8 cellular contexts compared by ENCODE assay signal in the genomic region with DNA sequence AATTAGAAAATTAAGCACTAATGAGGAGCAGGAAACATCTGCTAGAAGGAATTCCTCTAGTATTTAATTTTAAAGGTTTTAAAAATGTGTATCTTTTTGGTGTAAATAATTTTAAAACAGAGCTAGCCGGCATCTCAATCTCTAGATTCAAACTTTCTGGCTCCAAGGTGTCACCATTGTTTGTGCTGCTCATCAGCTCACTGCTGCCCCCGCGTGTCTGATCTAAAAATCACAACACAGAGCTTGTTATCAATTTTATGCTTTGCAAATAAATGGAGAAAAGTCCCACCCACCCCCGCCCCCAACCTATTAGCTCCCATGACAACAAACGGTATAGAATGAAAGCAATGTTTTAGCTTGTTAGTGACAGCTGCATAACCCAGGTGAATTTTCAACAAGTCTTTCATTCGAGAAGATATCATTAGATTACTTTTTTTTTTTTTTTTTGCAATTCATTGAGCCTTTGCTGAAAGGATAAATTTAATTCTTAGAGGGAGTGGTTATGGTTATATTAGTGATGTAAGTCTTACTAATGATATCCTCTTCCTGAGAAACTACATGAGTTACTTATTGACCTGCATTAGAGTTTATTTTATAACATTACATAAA. TPM values are rescaled to one million over a fixed set of nuclear protein-coding genes. Genes with fewer than 3 reads are reported as not detected.
DNase-seq lines count a peak whose midpoint lies in the region; ATAC-seq and TF ChIP-seq lines count a peak whose summit lies in the region.

No MANE protein-coding gene starts in this region.

- H3K4me3 ChIP-seq in GM08714 (ENCODE audit: low read length) (peak overlapping the region; percentile 71), OCI-LY3 (ENCODE audit: low read length) (peak overlapping the region; percentile 88), esophagus squamous epithelium (peak overlapping the region; percentile 39 to 74 (median 51))
- H3K4me3 ChIP-seq in Jurkat, Clone E6-1 (ENCODE audit: low read length) = peak overlapping the region; percentile 55

- H4K20me1 ChIP-seq in OCI-LY3 (ENCODE audit: insufficient read depth, low read length) = no peaks in the 10 kb centered on the region

- no peak for ATAC-seq in GM18517 (IDR thresholded peaks at IDR 0.05; ENCODE audit: unreplicated experiment)

- peak overlapping the region; percentile 81 for H2AFZ ChIP-seq in OCI-LY3 (ENCODE audit: low read depth, low read length)

- peak; percentile 90 for DNase-seq in Jurkat, Clone E6-1 (ENCODE audit: low read depth, low spot score)
- peak; percentile 90 for DNase-seq in activated T-cell treated with anti-CD3 and anti-CD28 coated beads, Interleukin-2, amount 50 U/mL, for 1 hour
- DNase-seq in esophagus squamous epithelium (lab: John Stamatoyannopoulos, UW) = peak; percentile 3
- DNase-seq in myocyte (ENCODE audit: low read depth) = peak; percentile 87
- DNase-seq in stimulated activated CD8-positive, alpha-beta memory T cell treated with anti-CD3 and anti-CD28 coated beads, Interleukin-7, amount 100 ng/mL, for 1 hour (ENCODE audit: low read depth in 2 of 2) = peak; percentile 74 to 81

- TF ChIP-seq POLR2A in esophagus squamous epithelium (IDR thresholded peaks at IDR 0.05) = no peak

- H3K9me3 ChIP-seq in OCI-LY3 (ENCODE audit: insufficient read depth, low read length) (no peaks in the 10 kb centered on the region), esophagus squamous epithelium (no peaks in the 10 kb centered on the region)

- H3K4me1 ChIP-seq in OCI-LY3 (ENCODE audit: low read length) = peaks cover 6% of the 10 kb centered on the region
- peaks cover 0 to 19% (median 6%) of the 10 kb centered on the region in 3 donors for H3K4me1 ChIP-seq in esophagus squamous epithelium

- peak overlapping the region; percentile 96 for H3K4me2 ChIP-seq in OCI-LY3 (ENCODE audit: low read length)

- WGBS in esophagus squamous epithelium, 2 donors = 2 to 4% methylated on average over 6 of the region's 6 CpGs

- peaks cover 14% of the 10 kb centered on the region; the same call in 1 of the 2 replicates for H3K27me3 ChIP-seq in OCI-LY3 (ENCODE audit: low read depth, low read length)
- no peaks in the 10 kb centered on the region for H3K27me3 ChIP-seq in esophagus squamous epithelium

- H3K36me3 ChIP-seq in OCI-LY3 (replicated peaks; ENCODE audit: low read depth, low read length) (no peaks in the 10 kb centered on the region), esophagus squamous epithelium (no peaks in the 10 kb centered on the region)

- TF ChIP-seq CTCF in OCI-LY3 (IDR thresholded peaks at IDR 0.05; ENCODE audit: low read depth, low read length) (peak; percentile 57), esophagus squamous epithelium (IDR thresholded peaks at IDR 0.05) (peak; percentile 56 to 77 (median 66))

- intact Hi-C loops in esophagus squamous epithelium (cut with DNase I) = no loop called here

- no peaks in the 10 kb centered on the region for H3K79me2 ChIP-seq in OCI-LY3 (ENCODE audit: low read length)

- peak overlapping the region; percentile 71 for H3K9ac ChIP-seq in OCI-LY3 (ENCODE audit: low read length)

- H3K27ac ChIP-seq in OCI-LY3 (ENCODE audit: low read length) (peak overlapping the region; percentile 5; the same call in 1 of the 2 replicates), esophagus squamous epithelium (peak overlapping the region; percentile 44 to 84 (median 68))

RNA-seq across cellular contexts. Expression of gene ABHD12B, which starts 11.3 kb away (rescaled TPM):
- not detected for polyA plus RNA-seq in Jurkat, Clone E6-1 (2012; ENCODE audit: insufficient read depth, insufficient read length)
- under 1 TPM in 1 of 4 donors, not detected in 3; 0.53 TPM for total RNA-seq in esophagus squamous epithelium
- not detected in 2 replicates for total RNA-seq in myocyte
- polyA plus RNA-seq in myocyte (2012) = 0.68 TPM

RNA-seq across cellular contexts. Expression of gene NIN, which starts 29.6 kb away (rescaled TPM):
- 32.8 TPM for polyA plus RNA-seq in Jurkat, Clone E6-1 (2012; ENCODE audit: insufficient read depth, insufficient read length)
- total RNA-seq in esophagus squamous epithelium (10 to 100 TPM; 12.2 to 36.8 (median 24.5) TPM), myocyte (24.1 and 43.3 TPM in 2 replicates)
- 16.4 TPM for polyA plus RNA-seq in myocyte (2012)

Comparison
In these comparisons a context has a peak if more than half of its experiments do, and no peak if none do; other contexts are left out.
1. DNase-seq: peak in every context shown above with its lines; median percentile 90 in Jurkat, Clone E6-1; 90 in activated T-cell treated with anti-CD3 and anti-CD28 coated beads, Interleukin-2, amount 50 U/mL, for 1 hour; 87 in myocyte; 78 in stimulated activated CD8-positive, alpha-beta memory T cell treated with anti-CD3 and anti-CD28 coated beads, Interleukin-7, amount 100 ng/mL, for 1 hour; 3 in esophagus squamous epithelium.